In genomic region chr12:12723681-12724420, GRCh38 we compare ENCODE assay signal across 8 cellular contexts. TPM values are rescaled to one million over a fixed set of nuclear protein-coding genes. Genes with fewer than 3 reads are reported as not detected.
DNase-seq lines count a peak whose midpoint lies in the region; ATAC-seq and TF ChIP-seq lines count a peak whose summit lies in the region.

No MANE protein-coding gene starts in this region.

- H4K20me1 ChIP-seq in OCI-LY1 (ENCODE audit: insufficient read depth, low read length): no peaks in the 10 kb centered on the region

- intact Hi-C loops in activated naive CD4-positive, alpha-beta T cell treated with anti-CD3 and anti-CD28 coated beads for 36 hours (cut with micrococcal nuclease): loop anchor here (2.0 to 5.0 kb wide), 7 partner anchors 63 to 1663 kb away; partner anchors contain the start of genes EMP1, ETV6 and HEBP1
- intact Hi-C loops in posterior cingulate gyrus (cut with DNase I): loop anchor here (5.0 kb wide), 1 partner anchor 457 kb away; the partner anchor contains the start of gene LRP6

- H3K4me1 Mint-ChIP-seq in activated naive CD4-positive, alpha-beta T cell treated with anti-CD3 and anti-CD28 coated beads for 36 hours (ENCODE audit: low read depth): peaks cover 50% of the 10 kb centered on the region

- H2AFZ ChIP-seq in OCI-LY1 (ENCODE audit: low read length): no peak overlapping the region

- CTCF ChIA-PET in activated naive CD4-positive, alpha-beta T cell treated with anti-CD3 and anti-CD28 coated beads for 36 hours (lab: Charles Lee): interaction anchor here (0.6 to 1.9 kb wide), 7 partner anchors 9 to 374 kb away, joined by 3 to 7 read pairs (median 3); partner anchors contain the start of gene MANSC1

- peaks cover 44% of the 10 kb centered on the region for H3K79me2 ChIP-seq in OCI-LY1 (ENCODE audit: insufficient read depth, low read length)

- H3K27me3 ChIP-seq in OCI-LY1 (ENCODE audit: insufficient read depth, low read length) (no peaks in the 10 kb centered on the region), cardiac muscle cell (no peaks in the 10 kb centered on the region)

- H3K4me2 ChIP-seq in OCI-LY1 (ENCODE audit: low read length): peak overlapping the region; percentile 83

- ATAC-seq in HG02642 (IDR thresholded peaks at IDR 0.05; ENCODE audit: poor library complexity, unreplicated experiment): no peak

- H3K27me3 Mint-ChIP-seq in activated naive CD4-positive, alpha-beta T cell treated with anti-CD3 and anti-CD28 coated beads for 36 hours (ENCODE audit: low read depth): no peaks in the 10 kb centered on the region

- peak overlapping the region; percentile 98 for H3K27ac Mint-ChIP-seq in activated naive CD4-positive, alpha-beta T cell treated with anti-CD3 and anti-CD28 coated beads for 36 hours

- TF ChIP-seq POLR2A in GM10847 (IDR thresholded peaks at IDR 0.05; ENCODE audit: extremely low read depth, insufficient read length): peak; percentile 15

- H3K4me3 Mint-ChIP-seq in activated naive CD4-positive, alpha-beta T cell treated with anti-CD3 and anti-CD28 coated beads for 36 hours: peak overlapping the region; percentile 85

- H3K9me3 ChIP-seq in OCI-LY1 (ENCODE audit: low read length): no peaks in the 10 kb centered on the region
- H3K9me3 ChIP-seq in cardiac muscle cell (ENCODE audit: low read depth): no peaks in the 10 kb centered on the region

- H3K27ac ChIP-seq in OCI-LY1 (ENCODE audit: low read depth, low read length, poor library complexity, severe bottlenecking) (peak overlapping the region; percentile 98), cardiac muscle cell (peak overlapping the region; percentile 94)

- H3K9ac ChIP-seq in OCI-LY1 (ENCODE audit: low read length): peak overlapping the region; percentile 86

- no peaks in the 10 kb centered on the region for H3K9me2 ChIP-seq in OCI-LY1 (ENCODE audit: low read depth, low read length)

- no peaks in the 10 kb centered on the region for H3K9me3 Mint-ChIP-seq in activated naive CD4-positive, alpha-beta T cell treated with anti-CD3 and anti-CD28 coated beads for 36 hours

- H3K36me3 ChIP-seq in OCI-LY1 (ENCODE audit: insufficient read depth, low read length): peaks cover 37% of the 10 kb centered on the region
- H3K36me3 ChIP-seq in cardiac muscle cell: peaks cover 36% of the 10 kb centered on the region

- H3K4me3 ChIP-seq in OCI-LY1 (ENCODE audit: low read depth, low read length, poor library complexity, severe bottlenecking) (peak overlapping the region; percentile 80), cardiac muscle cell (peak overlapping the region; percentile 53)

- peaks cover 56% of the 10 kb centered on the region for H3K36me3 Mint-ChIP-seq in activated naive CD4-positive, alpha-beta T cell treated with anti-CD3 and anti-CD28 coated beads for 36 hours (ENCODE audit: low read depth)

- peaks cover 12% of the 10 kb centered on the region for H3F3A ChIP-seq in OCI-LY1 (ENCODE audit: insufficient read depth, low read length)

- peak; percentile 30 for DNase-seq in activated naive CD4-positive, alpha-beta T cell treated with anti-CD3 and anti-CD28 coated beads for 36 hours
- peak; percentile 47 to 55 for DNase-seq in cardiac muscle cell (ENCODE audit: low read depth in 1 of 2, low spot score in 1 of 2)
- peak in 6 of 10 donors; percentile 14 to 85 (median 31) for DNase-seq in posterior cingulate gyrus
- no peak for DNase-seq in AML-193 (lab: John Stamatoyannopoulos, UW)
- DNase-seq in NCI-H1048 (lab: John Stamatoyannopoulos, UW): no peak

- H3K4me1 ChIP-seq in OCI-LY1 (ENCODE audit: insufficient read depth, low read length, severe bottlenecking) (peaks cover 64% of the 10 kb centered on the region), cardiac muscle cell (ENCODE audit: low read depth) (peaks cover 21% of the 10 kb centered on the region)

- TF ChIP-seq CTCF in OCI-LY1 (IDR thresholded peaks at IDR 0.05; ENCODE audit: low read length): no peak
- no peak for TF ChIP-seq CTCF in cardiac muscle cell (IDR thresholded peaks at IDR 0.05; ENCODE audit: low read depth, low read length)

RNA-seq across cellular contexts. Expression of gene CDKN1B, which starts 6.7 kb away (rescaled TPM):
- total RNA-seq in activated naive CD4-positive, alpha-beta T cell treated with anti-CD3 and anti-CD28 coated beads for 36 hours: 10 to 100 TPM; 35.9 to 39.1 TPM
- total RNA-seq in cardiac muscle cell: 63.9 and 90.4 TPM in 2 replicates
- polyA plus RNA-seq in cardiac muscle cell: 5.8 and 15.2 TPM in 2 replicates

RNA-seq across cellular contexts. Expression of gene GPR19, which starts 27.9 kb away (rescaled TPM):
- total RNA-seq in activated naive CD4-positive, alpha-beta T cell treated with anti-CD3 and anti-CD28 coated beads for 36 hours: 10 to 100 TPM; 17.1 to 18.5 TPM
- total RNA-seq in cardiac muscle cell: 1.0 and 1.6 TPM in 2 replicates
- 1.6 and 3.4 TPM in 2 replicates for polyA plus RNA-seq in cardiac muscle cell

Comparison
In these comparisons a context has a peak if more than half of its experiments do, and no peak if none do; other contexts are left out.
1. DNase-seq: peak in activated naive CD4-positive, alpha-beta T cell treated with anti-CD3 and anti-CD28 coated beads for 36 hours (single experiment), cardiac muscle cell (2 of 2) and posterior cingulate gyrus (6 of 10); none in AML-193 (0 of 2) and NCI-H1048 (single experiment).